In genomic region chr16:28204622-28205021, GRCh38 we compare ENCODE assay signal across 1 cellular context.
TF ChIP-seq lines count a peak whose summit lies in the region.

No MANE protein-coding gene starts in this region.

TF ChIP-seq in HepG2, 621 proteins besides CTCF, POLR2A, EP300 and RAD21:
- TF ChIP-seq ZNF552 (CRISPR knock-in tag; IDR thresholded peaks at IDR 0.05; ENCODE audit: borderline replicate concordance) (no peak), ZNF615 (CRISPR knock-in tag; IDR thresholded peaks at IDR 0.05; ENCODE audit: borderline replicate concordance) (no peak), PRMT3 (CRISPR knock-in tag; IDR thresholded peaks at IDR 0.05; ENCODE audit: borderline replicate concordance, low read depth) (no peak), CBX2 (IDR thresholded peaks at IDR 0.05; ENCODE audit: low read depth, low read length) (no peak), CBX2 (CRISPR knock-in tag; IDR thresholded peaks at IDR 0.05; ENCODE audit: low read depth) (no peak), HOMEZ (CRISPR knock-in tag; IDR thresholded peaks at IDR 0.05; ENCODE audit: low read depth) (no peak), ZNF660 (CRISPR knock-in tag; IDR thresholded peaks at IDR 0.05; ENCODE audit: borderline replicate concordance, low read depth) (no peak), SIN3A (IDR thresholded peaks at IDR 0.05; ENCODE audit: borderline replicate concordance, low read depth, low read length) (no peak), RFX1 (IDR thresholded peaks at IDR 0.05) (no peak), HES4 (CRISPR knock-in tag; IDR thresholded peaks at IDR 0.05; ENCODE audit: borderline replicate concordance) (no peak), ZNF83 (CRISPR knock-in tag; IDR thresholded peaks at IDR 0.05; ENCODE audit: borderline replicate concordance) (no peak), SRSF9 (IDR thresholded peaks at IDR 0.05; ENCODE audit: borderline replicate concordance, insufficient read depth, low read depth, low read length, poor library complexity, severe bottlenecking) (no peak), RELA (CRISPR knock-in tag; IDR thresholded peaks at IDR 0.05) (no peak), ZNF235 (CRISPR knock-in tag; IDR thresholded peaks at IDR 0.05; ENCODE audit: borderline replicate concordance) (no peak), GTF3A (CRISPR knock-in tag; conservative IDR thresholded peaks at IDR 0.05) (no peak), DDIT3 (CRISPR knock-in tag; IDR thresholded peaks at IDR 0.05) (no peak), GZF1 (CRISPR knock-in tag; IDR thresholded peaks at IDR 0.05) (no peak), SKIL (CRISPR knock-in tag; IDR thresholded peaks at IDR 0.05; ENCODE audit: borderline replicate concordance) (no peak), MTERF4 (CRISPR knock-in tag; IDR thresholded peaks at IDR 0.05) (no peak), ZNF569 (CRISPR knock-in tag; IDR thresholded peaks at IDR 0.05; ENCODE audit: borderline replicate concordance) (no peak), GPN1 (CRISPR knock-in tag; IDR thresholded peaks at IDR 0.05; ENCODE audit: borderline replicate concordance) (no peak)
